ENCODE assay signal across 19 cellular contexts in genomic region chr5:164346785-164347630, GRCh38.
A peak's percentile ranks its signal among the peaks of the same experiment; 100 is the strongest.
DNase-seq lines count a peak whose midpoint lies in the region; ATAC-seq, FAIRE-seq and TF ChIP-seq lines count a peak whose summit lies in the region.
"Had no signal": no experiment of that assay in that cellular context is flagged by ENCODE, and none has a peak within 500 bp of the region (broad histone marks: within the 10 kb centered on the region; RNA-seq: fewer than 3 reads in every experiment).

No MANE protein-coding gene starts in this region.

- DNase-seq in NCI-H69 (lab: John Stamatoyannopoulos, UW) (peak; percentile 60), K562 (ENCODE audit: extremely low read depth in 1 of 4, low spot score in 3 of 4) (peak in 3 of 4 experiments; percentile 15 to 79 (median 71)), small intestine (peak; percentile 29), NCI-H1092 (lab: John Stamatoyannopoulos, UW) (no peak), HK-2 (ENCODE audit: unreplicated experiment) (no peak), testis (no peak)
- DNase-seq in stimulated activated CD8-positive, alpha-beta memory T cell treated with anti-CD3 and anti-CD28 coated beads, Interleukin-4, amount 100 ng/mL, for 48 hours = no peak
- DNase-seq: activated effector memory CD4-positive, alpha-beta T cell treated with anti-CD3 and anti-CD28 coated beads, Interleukin-2, amount 50 U/mL, for 16 hours; GOT3; head of caudate nucleus; NCI-H2029 treated with DMSO at 0.1 percent for 48 hours; nucleus accumbens; PC-9; SHP77; stimulated activated CD4-positive, alpha-beta T cell treated with anti-CD3 and anti-CD28 coated beads, Interleukin-1b, Interleukin-23, amount 100 ng/mL, for 48 hours; stimulated activated naive CD4-positive, alpha-beta T cell; T1000 had no signal

- 1% methylated on average over 6 of the region's 6 CpGs for WGBS in K562 (ENCODE audit: insufficient coverage, low coverage, missing lambda C conversion rate)
- 16 to 30% (median 17%) methylated on average over 6 of the region's 6 CpGs for WGBS in small intestine, 3 donors
- 62 to 63% methylated on average over 6 of the region's 6 CpGs for WGBS in testis, 2 donors

- H2AFZ ChIP-seq in K562 (ENCODE audit: low read depth, low read length) = peak overlapping the region; percentile 84
- H2AFZ ChIP-seq: PC-9 had no signal

- CTCF ChIA-PET in K562 (lab: Yijun Ruan, JAX; ENCODE audit: low intra/inter-chr PET ratio) = no interaction called here

- no peaks in the 10 kb centered on the region for H3K27me3 ChIP-seq in K562 (ENCODE audit: control insufficient read depth in 2 of 2, insufficient read depth in 2 of 2, low read length in 2 of 2)
- H3K27me3 ChIP-seq in small intestine (ENCODE audit: control insufficient read depth in 2 of 2, insufficient read depth in 2 of 2, low read length in 2 of 2) = no peaks in the 10 kb centered on the region
- no peaks in the 10 kb centered on the region for H3K27me3 ChIP-seq in testis
- H3K27me3 ChIP-seq: vagina had no signal

- ATAC-seq in GM18870 (IDR thresholded peaks at IDR 0.05; ENCODE audit: unreplicated experiment) (peak; percentile 39), K562 (peak; percentile 80)

- H3K9me3 ChIP-seq in K562 (replicated peaks; ENCODE audit: control insufficient read depth, insufficient read depth, low read depth, low read length) (no peaks in the 10 kb centered on the region), small intestine (ENCODE audit: control insufficient read depth, low read depth) (no peaks in the 10 kb centered on the region), testis (no peaks in the 10 kb centered on the region)
- H3K9me3 ChIP-seq: vagina had no signal

- H3K36me3 ChIP-seq in K562 (ENCODE audit: control insufficient read depth, insufficient read depth, low read length) = no peaks in the 10 kb centered on the region
- H3K36me3 ChIP-seq in small intestine (ENCODE audit: control insufficient read depth in 2 of 2, insufficient read depth in 2 of 2, low read length in 2 of 2) = no peaks in the 10 kb centered on the region
- no peaks in the 10 kb centered on the region for H3K36me3 ChIP-seq in testis (ENCODE audit: low read depth, missing control alignments)
- H3K36me3 ChIP-seq: vagina had no signal

- in situ Hi-C loops in K562 (cut with MboI) = no loop called here

- H3K27ac ChIP-seq in K562 (ENCODE audit: extremely low read depth, low read depth, low read length) (peak overlapping the region; percentile 73), small intestine (ENCODE audit: low read depth in 1 of 2, low read length in 1 of 2) (no peak overlapping the region), testis (no peak overlapping the region)
- H3K27ac ChIP-seq: PC-9, vagina had no signal

- TF ChIP-seq EP300 in K562 (IDR thresholded peaks at IDR 0.05; ENCODE audit: low read length) = peak; percentile 8; the same call in 1 of the 2 replicates

- POLR2A ChIA-PET in K562 (lab: Yijun Ruan, JAX) = interaction anchor here (1.3 to 4.5 kb wide), 6 partner anchors 10 to 43 kb away, joined by 3 to 17 read pairs (median 6); no protein-coding TSS in a partner anchor

- intact Hi-C loops in K562 (cut with micrococcal nuclease) (loop anchor here (1.0 to 5.0 kb wide), 2 partner anchors 7 to 60 kb away; no protein-coding TSS in a partner anchor), testis (cut with DNase I; ENCODE audit: low total_unique reads) (no loop called here)

- H3K4me1 ChIP-seq in K562 (replicated peaks in 1 of 2; ENCODE audit: control insufficient read depth in 2 of 2, insufficient read depth in 2 of 2, low read length in 2 of 2) (peaks cover 4 to 40% of the 10 kb centered on the region in 2 experiments; a peak in 3 of 5 replicates), small intestine (ENCODE audit: control insufficient read depth in 2 of 2, insufficient read depth in 1 of 2, low read depth in 1 of 2, low read length in 1 of 2) (peaks cover 0 to 2% of the 10 kb centered on the region in 2 donors), testis (no peaks in the 10 kb centered on the region)
- H3K4me1 ChIP-seq: vagina had no signal

- TF ChIP-seq POLR2A in K562 (conservative IDR thresholded peaks at IDR 0.05) (no peak), testis (IDR thresholded peaks at IDR 0.05) (no peak)

- no peaks in the 10 kb centered on the region for H3K9me1 ChIP-seq in K562 (ENCODE audit: control insufficient read depth, insufficient read depth, low read length)

- H3K9ac ChIP-seq in K562 (ENCODE audit: insufficient read depth in 1 of 2, low read depth in 2 of 2, low read length in 2 of 2) = peak overlapping the region in 1 of 2 experiments; percentile 42; a peak in 2 of 4 replicates

- FAIRE-seq in K562 (lab: Jason Lieb, UNC) = peak; percentile 82
- no peak for FAIRE-seq in small intestine (lab: Jason Lieb, UNC)

- 0 out of 4 replicates have a peak, but pooled peaks of 1 of the 2 experiments have one; percentile 17 for TF ChIP-seq RAD21 in K562 (CRISPR knock-in tag; conservative IDR thresholded peaks at IDR 0.05 in 1 of 2, IDR thresholded peaks at IDR 0.05 in 1 of 2)

- H3K79me2 ChIP-seq in K562 (ENCODE audit: control insufficient read depth, insufficient read depth, low read length) = no peaks in the 10 kb centered on the region

- H4K20me1 ChIP-seq in K562 (replicated peaks; ENCODE audit: control insufficient read depth, insufficient read depth, low read length) = no peaks in the 10 kb centered on the region

- no TSS peak for BruUV-seq in K562 (replicated peaks; lab: Mats Ljungman, UMichigan)

- TF ChIP-seq CTCF in K562 (IDR thresholded peaks at IDR 0.05 in 2 of 3, conservative IDR thresholded peaks at IDR 0.05 in 1 of 3; ENCODE audit: insufficient read depth in 2 of 3, low read depth in 1 of 3, low read length in 3 of 3) (no peak), testis (IDR thresholded peaks at IDR 0.05) (no peak)

- H3K4me2 ChIP-seq in K562 (ENCODE audit: insufficient read depth, low read length) = peak overlapping the region; percentile 40
- H3K4me2 ChIP-seq: PC-9 had no signal

- H3K4me3 ChIP-seq in K562 (no peak overlapping the region), small intestine (ENCODE audit: low read depth in 1 of 2, low read length in 2 of 2) (no peak overlapping the region), testis (no peak overlapping the region)
- H3K4me3 ChIP-seq: PC-9, vagina had no signal

TF ChIP-seq in K562, 482 proteins besides CTCF, POLR2A, EP300 and RAD21 (continues in another document):
- TF ChIP-seq THRAP3 (IDR thresholded peaks at IDR 0.05; ENCODE audit: borderline replicate concordance) = no peak
- TF ChIP-seq CUX1 (CRISPR knock-in tag; IDR thresholded peaks at IDR 0.05) = no peak
- TF ChIP-seq ZNF764 (CRISPR knock-in tag; IDR thresholded peaks at IDR 0.05; ENCODE audit: low read depth) = no peak
- TF ChIP-seq SMARCB1 (IDR thresholded peaks at IDR 0.05; ENCODE audit: insufficient read length, low read depth) = no peak
- TF ChIP-seq ZNF655 (CRISPR knock-in tag; IDR thresholded peaks at IDR 0.05) = no peak
- no peak for TF ChIP-seq NR2F6 (CRISPR knock-in tag; IDR thresholded peaks at IDR 0.05)
- no peak for TF ChIP-seq ZNF134 (CRISPR knock-in tag; conservative IDR thresholded peaks at IDR 0.05)

Comparison
In these comparisons a context has a peak if more than half of its experiments do, and no peak if none do; other contexts are left out.
1. DNase-seq: peak in NCI-H69 (single experiment), K562 (3 of 4) and small intestine (single experiment); none in stimulated activated CD8-positive, alpha-beta memory T cell treated with anti-CD3 and anti-CD28 coated beads, Interleukin-4, amount 100 ng/mL, for 48 hours (single experiment), NCI-H1092 (single experiment), HK-2 (single experiment) and testis (single experiment).